Comparison of ENCODE assay signal across 18 cellular contexts in the genomic region with DNA sequence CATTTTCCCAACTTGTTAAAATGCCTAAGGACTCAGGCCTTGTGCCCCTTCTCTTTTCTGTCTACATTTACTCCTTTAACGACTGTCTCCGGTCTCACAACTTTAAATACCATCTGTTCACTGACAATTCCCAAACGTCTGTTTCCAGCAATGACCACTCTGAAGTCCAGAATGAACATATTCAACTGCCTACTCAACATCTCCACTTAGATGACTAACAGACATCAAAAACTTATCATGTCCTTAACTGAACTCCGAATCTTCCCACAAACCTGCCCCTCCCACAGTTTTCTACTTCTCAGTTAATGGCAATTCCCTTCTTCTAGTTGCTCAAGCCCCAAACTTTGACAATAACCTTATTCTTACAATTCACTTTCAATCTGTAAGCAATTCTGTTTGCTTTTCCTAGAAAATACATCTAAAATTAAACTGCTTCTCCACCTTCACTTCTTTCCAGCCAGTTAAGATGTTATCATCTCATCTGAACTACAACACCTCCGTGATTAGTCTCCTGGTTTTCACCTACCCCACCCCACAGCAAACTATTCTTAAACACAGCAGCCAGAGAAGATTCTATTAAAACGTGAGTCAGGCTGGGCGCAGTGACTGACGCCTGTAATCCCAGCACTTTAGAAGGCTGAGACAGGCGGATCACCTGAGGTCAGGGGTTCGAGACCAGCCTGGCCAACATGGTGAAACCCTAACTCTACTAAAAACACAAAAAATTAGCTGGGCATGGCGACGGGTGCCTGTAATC. TPM values are rescaled to one million over a fixed set of nuclear protein-coding genes. Genes with fewer than 3 reads are reported as not detected.
A peak's percentile ranks its signal among the peaks of the same experiment; 100 is the strongest.
DNase-seq lines count a peak whose midpoint lies in the region; ATAC-seq and TF ChIP-seq lines count a peak whose summit lies in the region.
"Had no signal": no experiment of that assay in that cellular context is flagged by ENCODE, and none has a peak within 500 bp of the region (broad histone marks: within the 10 kb centered on the region; RNA-seq: fewer than 3 reads in every experiment).

No MANE protein-coding gene starts in this region.

- H3K9me3 Mint-ChIP-seq in activated CD4-positive, alpha-beta T cell treated with anti-CD3 and anti-CD28 coated beads for 36 hours (ENCODE audit: low read depth): no peaks in the 10 kb centered on the region
- H3K9me3 Mint-ChIP-seq: activated T-cell treated with anti-CD3 and anti-CD28 coated beads, Interleukin-2, amount 50 U/mL, for 72 hours had no signal

- no peak for DNase-seq in activated CD4-positive, alpha-beta T cell treated with anti-CD3 and anti-CD28 coated beads for 36 hours
- no peak for DNase-seq in activated CD4-positive, alpha-beta T cell treated with anti-CD3 and anti-CD28 coated beads, Interleukin-2, amount 50 U/mL, for 4 hours
- peak; percentile 73 for DNase-seq in RPMI7951 (ENCODE audit: low read depth)
- DNase-seq in fibroblast of pulmonary artery (ENCODE audit: low read depth): peak; percentile 1
- DNase-seq in smooth muscle cell (lab: John Stamatoyannopoulos, UW; ENCODE audit: unreplicated experiment): no peak
- DNase-seq in NCI-H146 treated with DMSO at 0.1 percent for 48 hours (lab: John Stamatoyannopoulos, UW; ENCODE audit: unreplicated experiment): no peak
- no peak for DNase-seq in activated gamma-delta T cell (lab: John Stamatoyannopoulos, UW)
- no peak for DNase-seq in tibial nerve (ENCODE audit: low spot score in 2 of 2)
- DNase-seq: activated T-cell treated with anti-CD3 and anti-CD28 coated beads, Interleukin-2, amount 50 U/mL, for 72 hours; body of pancreas; DMS153; effector CD4-positive, alpha-beta T cell; heart left ventricle; Kasumi-1; NCI-H2107; thyroid gland had no signal

- H3K9me3 ChIP-seq in smooth muscle cell (replicated peaks; ENCODE audit: low read depth) (no peaks in the 10 kb centered on the region), tibial nerve (no peaks in the 10 kb centered on the region)
- H3K9me3 ChIP-seq: A549, body of pancreas, heart left ventricle, thyroid gland had no signal

- peaks cover 3% of the 10 kb centered on the region for H3K36me3 Mint-ChIP-seq in activated CD4-positive, alpha-beta T cell treated with anti-CD3 and anti-CD28 coated beads for 36 hours (ENCODE audit: low read depth)

- H3K4me2 ChIP-seq in smooth muscle cell: peak overlapping the region; percentile 6

- H3K27ac ChIP-seq in smooth muscle cell (ENCODE audit: low read depth) (peak overlapping the region; percentile 1), tibial nerve (no peak overlapping the region)
- H3K27ac ChIP-seq: A549, body of pancreas, heart left ventricle, thyroid gland had no signal

- TF ChIP-seq CTCF in fibroblast of pulmonary artery (IDR thresholded peaks at IDR 0.05; ENCODE audit: low read length, missing control alignments): no peak
- TF ChIP-seq CTCF in smooth muscle cell (IDR thresholded peaks at IDR 0.05; ENCODE audit: borderline replicate concordance, insufficient read depth, poor library complexity, severe bottlenecking): no peak
- no peak for TF ChIP-seq CTCF in tibial nerve (IDR thresholded peaks at IDR 0.05)

- H3K4me3 ChIP-seq in fibroblast of pulmonary artery (replicated peaks; ENCODE audit: low read depth, low read length) (no peak overlapping the region), smooth muscle cell (no peak overlapping the region), tibial nerve (no peak overlapping the region)
- H3K4me3 ChIP-seq: A549, body of pancreas, heart left ventricle, thyroid gland had no signal

- CTCF ChIA-PET in activated CD4-positive, alpha-beta T cell treated with anti-CD3 and anti-CD28 coated beads for 36 hours (lab: Charles Lee): no interaction called here

- POLR2A ChIA-PET in activated CD4-positive, alpha-beta T cell treated with anti-CD3 and anti-CD28 coated beads for 36 hours (lab: Charles Lee): no interaction called here

- no peaks in the 10 kb centered on the region for H3K27me3 Mint-ChIP-seq in activated CD4-positive, alpha-beta T cell treated with anti-CD3 and anti-CD28 coated beads for 36 hours

- peaks cover 58% of the 10 kb centered on the region for H4K20me1 ChIP-seq in smooth muscle cell (ENCODE audit: low read depth)

- no peaks in the 10 kb centered on the region for H3K36me3 ChIP-seq in smooth muscle cell (ENCODE audit: low read depth)
- no peaks in the 10 kb centered on the region for H3K36me3 ChIP-seq in tibial nerve
- H3K36me3 ChIP-seq: heart left ventricle, thyroid gland had no signal

- ATAC-seq in activated CD4-positive, alpha-beta T cell treated with anti-CD3 and anti-CD28 coated beads for 36 hours: no peak
- ATAC-seq: A549; activated T-cell treated with anti-CD3 and anti-CD28 coated beads, Interleukin-2, amount 50 U/mL, for 72 hours; body of pancreas; heart left ventricle; left lobe of liver had no signal

- intact Hi-C loops in activated CD4-positive, alpha-beta T cell treated with anti-CD3 and anti-CD28 coated beads for 36 hours (cut with DNase I, micrococcal nuclease): loop anchor here in 1 of 2 experiments (10.0 kb wide), 1 partner anchor 195 kb away; a partner anchor contains a TSS

- H2AFZ ChIP-seq in smooth muscle cell (ENCODE audit: low read depth): no peak overlapping the region

- TF ChIP-seq EP300 in tibial nerve (IDR thresholded peaks at IDR 0.05): no peak

- H3K79me2 ChIP-seq in smooth muscle cell (ENCODE audit: low read depth): peaks cover 77% of the 10 kb centered on the region

- H3K9ac ChIP-seq in smooth muscle cell (ENCODE audit: low read depth): no peak overlapping the region

- no peak overlapping the region for H3K4me3 Mint-ChIP-seq in activated CD4-positive, alpha-beta T cell treated with anti-CD3 and anti-CD28 coated beads for 36 hours

- no peak for TF ChIP-seq POLR2A in tibial nerve (IDR thresholded peaks at IDR 0.05)

- peaks cover 24% of the 10 kb centered on the region for H3K4me1 ChIP-seq in smooth muscle cell (ENCODE audit: low read depth)
- peaks cover 0 to 67% (median 26%) of the 10 kb centered on the region in 4 donors for H3K4me1 ChIP-seq in tibial nerve

- peaks cover 39% of the 10 kb centered on the region for H3K4me1 Mint-ChIP-seq in activated CD4-positive, alpha-beta T cell treated with anti-CD3 and anti-CD28 coated beads for 36 hours

- 65% methylated on average over 12 of the region's 12 CpGs for WGBS in smooth muscle cell (ENCODE audit: low lambda C conversion rate)
- WGBS in tibial nerve, 2 donors: 79 to 80% methylated on average over 12 of the region's 12 CpGs

- H3K27ac Mint-ChIP-seq in activated CD4-positive, alpha-beta T cell treated with anti-CD3 and anti-CD28 coated beads for 36 hours: peak overlapping the region; percentile 6
- H3K27ac Mint-ChIP-seq: activated T-cell treated with anti-CD3 and anti-CD28 coated beads, Interleukin-2, amount 50 U/mL, for 72 hours had no signal

- H3K27me3 ChIP-seq in smooth muscle cell (ENCODE audit: low read depth): no peaks in the 10 kb centered on the region
- no peaks in the 10 kb centered on the region for H3K27me3 ChIP-seq in tibial nerve
- H3K27me3 ChIP-seq: body of pancreas, heart left ventricle, thyroid gland had no signal

- H3F3A ChIP-seq in smooth muscle cell (ENCODE audit: low read depth): no peaks in the 10 kb centered on the region

RNA-seq across cellular contexts. Expression of a gene that starts 2.9 kb away (rescaled TPM):
- total RNA-seq in activated CD4-positive, alpha-beta T cell treated with anti-CD3 and anti-CD28 coated beads for 36 hours: 10 to 100 TPM; 11.3 to 21.4 TPM
- 106 and 122 TPM in 2 replicates for total RNA-seq in RPMI7951 (2014; rRNA removed; shearing (Covaris generic))
- total RNA-seq in smooth muscle cell (53.8 and 70.3 TPM in 2 replicates), tibial nerve (10 to 100 TPM; 13.5 to 25.3 (median 22.6) TPM)
- 25.8 and 27.5 TPM in 2 replicates for polyA plus RNA-seq in smooth muscle cell

Comparison
In these comparisons a context has a peak if more than half of its experiments do, and no peak if none do; other contexts are left out.
1. DNase-seq: peak in RPMI7951 (single experiment) and fibroblast of pulmonary artery (single experiment); none in activated CD4-positive, alpha-beta T cell treated with anti-CD3 and anti-CD28 coated beads for 36 hours (single experiment), activated CD4-positive, alpha-beta T cell treated with anti-CD3 and anti-CD28 coated beads, Interleukin-2, amount 50 U/mL, for 4 hours (0 of 2), smooth muscle cell (single experiment), NCI-H146 treated with DMSO at 0.1 percent for 48 hours (single experiment), activated gamma-delta T cell (single experiment) and tibial nerve (0 of 2).